Comparison of ENCODE assay signal across 13 cellular contexts in the genomic region with DNA sequence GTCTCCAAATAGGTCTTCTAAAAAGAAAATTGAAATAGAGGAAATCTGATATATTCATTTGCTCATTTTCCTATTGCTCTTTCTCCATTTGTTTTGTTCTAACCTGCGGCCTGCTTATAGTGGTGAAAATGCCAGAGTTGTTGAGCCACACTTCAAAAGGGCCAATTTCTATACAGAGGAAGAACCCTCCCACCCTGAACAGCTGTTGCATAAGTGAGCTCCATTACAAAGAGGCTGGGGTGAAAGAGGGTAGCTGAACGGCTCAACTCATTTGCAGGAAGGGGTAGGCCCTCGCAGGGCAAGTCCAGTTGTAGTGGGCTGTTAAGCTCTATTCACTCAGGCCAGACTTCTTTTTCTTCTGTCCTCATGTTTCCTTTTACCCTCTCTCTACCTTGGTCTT. TPM values are rescaled to one million over a fixed set of nuclear protein-coding genes. Genes with fewer than 3 reads are reported as not detected.
A peak's percentile ranks its signal among the peaks of the same experiment; 100 is the strongest.
DNase-seq lines count a peak whose midpoint lies in the region; ATAC-seq and TF ChIP-seq lines count a peak whose summit lies in the region.
"Had no signal": no experiment of that assay in that cellular context is flagged by ENCODE, and none has a peak within 500 bp of the region (broad histone marks: within the 10 kb centered on the region; RNA-seq: fewer than 3 reads in every experiment).

No MANE protein-coding gene starts in this region.

- CTCF ChIA-PET in activated naive CD4-positive, alpha-beta T cell treated with anti-CD3 and anti-CD28 coated beads, Interleukin-2, amount 10 ng/mL, durations not matched to agents 7 days and 5 days (lab: Charles Lee), result no interaction called here

- no peaks in the 10 kb centered on the region for H3K9me3 ChIP-seq in upper lobe of right lung

- H3K4me3 Mint-ChIP-seq in activated naive CD4-positive, alpha-beta T cell treated with anti-CD3 and anti-CD28 coated beads, Interleukin-2, amount 10 ng/mL, durations not matched to agents 7 days and 5 days, result no peak overlapping the region
- no peak overlapping the region for H3K4me3 Mint-ChIP-seq in stimulated activated effector memory CD8-positive, alpha-beta T cell treated with anti-CD3 and anti-CD28 coated beads, Interleukin-12 subunit alpha, Interleukin-12 subunit beta, amount 100 ng/mL, for 72 hours

- TF ChIP-seq CTCF in upper lobe of right lung (IDR thresholded peaks at IDR 0.05), result no peak

- H3K9me3 Mint-ChIP-seq in activated naive CD4-positive, alpha-beta T cell treated with anti-CD3 and anti-CD28 coated beads, Interleukin-2, amount 10 ng/mL, durations not matched to agents 7 days and 5 days, result peaks cover 6% of the 10 kb centered on the region
- H3K9me3 Mint-ChIP-seq in stimulated activated effector memory CD8-positive, alpha-beta T cell treated with anti-CD3 and anti-CD28 coated beads, Interleukin-12 subunit alpha, Interleukin-12 subunit beta, amount 100 ng/mL, for 72 hours, result peaks cover 3% of the 10 kb centered on the region

- no peaks in the 10 kb centered on the region for H3K4me1 Mint-ChIP-seq in activated naive CD4-positive, alpha-beta T cell treated with anti-CD3 and anti-CD28 coated beads, Interleukin-2, amount 10 ng/mL, durations not matched to agents 7 days and 5 days
- no peaks in the 10 kb centered on the region for H3K4me1 Mint-ChIP-seq in stimulated activated effector memory CD8-positive, alpha-beta T cell treated with anti-CD3 and anti-CD28 coated beads, Interleukin-12 subunit alpha, Interleukin-12 subunit beta, amount 100 ng/mL, for 72 hours

- peak overlapping the region; percentile 32 for H3K27ac ChIP-seq in upper lobe of right lung
- H3K27ac ChIP-seq: RWPE1 had no signal

- peak; percentile 81 for ATAC-seq in upper lobe of right lung
- no peak for ATAC-seq in stimulated activated effector memory CD8-positive, alpha-beta T cell treated with anti-CD3 and anti-CD28 coated beads, Interleukin-12 subunit alpha, Interleukin-12 subunit beta, amount 100 ng/mL, for 72 hours
- ATAC-seq: activated CD4-positive, CD25-positive, alpha-beta regulatory T cell treated with anti-CD3 and anti-CD28 coated beads, Interleukin-2, amount 50 U/mL, for 24 hours had no signal

- no peaks in the 10 kb centered on the region for H3K36me3 Mint-ChIP-seq in activated naive CD4-positive, alpha-beta T cell treated with anti-CD3 and anti-CD28 coated beads, Interleukin-2, amount 10 ng/mL, durations not matched to agents 7 days and 5 days
- H3K36me3 Mint-ChIP-seq in stimulated activated effector memory CD8-positive, alpha-beta T cell treated with anti-CD3 and anti-CD28 coated beads, Interleukin-12 subunit alpha, Interleukin-12 subunit beta, amount 100 ng/mL, for 72 hours, result no peaks in the 10 kb centered on the region

- H3K27ac Mint-ChIP-seq in activated naive CD4-positive, alpha-beta T cell treated with anti-CD3 and anti-CD28 coated beads, Interleukin-2, amount 10 ng/mL, durations not matched to agents 7 days and 5 days, result no peak overlapping the region
- no peak overlapping the region for H3K27ac Mint-ChIP-seq in stimulated activated effector memory CD8-positive, alpha-beta T cell treated with anti-CD3 and anti-CD28 coated beads, Interleukin-12 subunit alpha, Interleukin-12 subunit beta, amount 100 ng/mL, for 72 hours

- DNase-seq in NOMO-1 treated with DMSO at 0.1 percent for 48 hours (lab: John Stamatoyannopoulos, UW; ENCODE audit: unreplicated experiment), result peak; percentile 7
- DNase-seq in NOMO-1 treated with dmso at 0.1 percent for 144 hours (lab: John Stamatoyannopoulos, UW; ENCODE audit: unreplicated experiment), result no peak
- peak; percentile 94 for DNase-seq in SKM-1 treated with dmso at 0.1 percent for 144 hours (lab: John Stamatoyannopoulos, UW; ENCODE audit: unreplicated experiment)
- DNase-seq in iris pigment epithelial cell (ENCODE audit: low read depth), result peak; percentile 78
- DNase-seq in upper lobe of right lung, result no peak
- DNase-seq in activated naive CD4-positive, alpha-beta T cell treated with anti-CD3 and anti-CD28 coated beads, Interleukin-2, amount 10 ng/mL, durations not matched to agents 7 days and 5 days, result no peak
- no peak for DNase-seq in stimulated activated effector memory CD8-positive, alpha-beta T cell treated with anti-CD3 and anti-CD28 coated beads, Interleukin-12 subunit alpha, Interleukin-12 subunit beta, amount 100 ng/mL, for 72 hours (ENCODE audit: low spot score in 2 of 2)
- no peak for DNase-seq in AG08396 (ENCODE audit: low spot score)
- DNase-seq: GDM1, heart right ventricle, NCI-H1105 had no signal

- H3K4me3 ChIP-seq in upper lobe of right lung, result no peak overlapping the region
- H3K4me3 ChIP-seq: heart right ventricle had no signal

- H3K36me3 ChIP-seq in upper lobe of right lung, result no peaks in the 10 kb centered on the region
- H3K36me3 ChIP-seq: heart right ventricle had no signal

- H3K4me1 ChIP-seq in upper lobe of right lung, result peaks cover 8% of the 10 kb centered on the region

- peaks cover 9% of the 10 kb centered on the region for H3K27me3 Mint-ChIP-seq in activated naive CD4-positive, alpha-beta T cell treated with anti-CD3 and anti-CD28 coated beads, Interleukin-2, amount 10 ng/mL, durations not matched to agents 7 days and 5 days

- intact Hi-C loops in upper lobe of right lung (cut with DNase I), result no loop called here

- no peaks in the 10 kb centered on the region for H3K27me3 ChIP-seq in upper lobe of right lung
- H3K27me3 ChIP-seq: heart right ventricle had no signal

RNA-seq across cellular contexts. Expression of gene ADCY10, which starts 8.8 kb away (rescaled TPM):
- 0.29 TPM for total RNA-seq in upper lobe of right lung

RNA-seq across cellular contexts. Expression of gene DCAF6, which starts 31.3 kb away (rescaled TPM):
- 49.9 TPM for total RNA-seq in upper lobe of right lung

RNA-seq across cellular contexts. Expression of gene MPC2, which starts 31.7 kb away (rescaled TPM):
- total RNA-seq in upper lobe of right lung, result 40.5 TPM

Comparison
In these comparisons a context has a peak if more than half of its experiments do, and no peak if none do; other contexts are left out.
1. DNase-seq: peak in NOMO-1 treated with DMSO at 0.1 percent for 48 hours (single experiment), SKM-1 treated with dmso at 0.1 percent for 144 hours (single experiment) and iris pigment epithelial cell (single experiment); none in NOMO-1 treated with dmso at 0.1 percent for 144 hours (single experiment), upper lobe of right lung (single experiment), activated naive CD4-positive, alpha-beta T cell treated with anti-CD3 and anti-CD28 coated beads, Interleukin-2, amount 10 ng/mL, durations not matched to agents 7 days and 5 days (single experiment), stimulated activated effector memory CD8-positive, alpha-beta T cell treated with anti-CD3 and anti-CD28 coated beads, Interleukin-12 subunit alpha, Interleukin-12 subunit beta, amount 100 ng/mL, for 72 hours (0 of 2) and AG08396 (single experiment).